In genomic region chr7:87148332-87148955, GRCh38 we compare ENCODE assay signal across 8 cellular contexts. TPM values are rescaled to one million over a fixed set of nuclear protein-coding genes. Genes with fewer than 3 reads are reported as not detected.
DNase-seq lines count a peak whose midpoint lies in the region; ATAC-seq and TF ChIP-seq lines count a peak whose summit lies in the region.

No MANE protein-coding gene starts in this region.

- intact Hi-C loops in left ventricle myocardium inferior (cut with micrococcal nuclease) (loop anchor here (5.0 kb wide), 1 partner anchor 211 kb away; no protein-coding TSS in a partner anchor), Right ventricle myocardium inferior (cut with DNase I) (loop anchor here (2.0 kb wide), 1 partner anchor 210 kb away; no protein-coding TSS in a partner anchor), thyroid gland (cut with DNase I) (loop anchor here (5.0 kb wide), 1 partner anchor 211 kb away; no protein-coding TSS in a partner anchor)

- H3K27ac ChIP-seq in left ventricle myocardium inferior (replicated peaks) (no peak overlapping the region), thyroid gland (peak overlapping the region in 1 of 3 donors; percentile 58)

- ATAC-seq in Right ventricle myocardium inferior = no peak
- no peak for ATAC-seq in GM21367 (IDR thresholded peaks at IDR 0.05; ENCODE audit: unreplicated experiment)

- DNase-seq in left ventricle myocardium inferior (no peak), Right ventricle myocardium inferior (ENCODE audit: missing footprints) (no peak), NCI-H446 treated with DMSO at 0.1 percent for 48 hours (lab: John Stamatoyannopoulos, UW) (peak; percentile 31), epithelial cell of proximal tubule (ENCODE audit: low read depth) (no peak), thyroid gland (no peak), SKM-1 (lab: John Stamatoyannopoulos, UW; ENCODE audit: unreplicated experiment) (no peak)
- DNase-seq in effector CD8-positive, alpha-beta T cell (lab: John Stamatoyannopoulos, UW) = no peak

- H3K27me3 ChIP-seq in left ventricle myocardium inferior (ENCODE audit: low read depth) (no peaks in the 10 kb centered on the region), thyroid gland (no peaks in the 10 kb centered on the region)

- no peaks in the 10 kb centered on the region for H3K36me3 ChIP-seq in left ventricle myocardium inferior
- H3K36me3 ChIP-seq in thyroid gland = no peaks in the 10 kb centered on the region

- 18% methylated on average over 1 of the region's 1 CpG for WGBS in thyroid gland, 2 donors

- TF ChIP-seq CTCF in left ventricle myocardium inferior (IDR thresholded peaks at IDR 0.05; ENCODE audit: borderline replicate concordance) (peak; percentile 75), epithelial cell of proximal tubule (conservative IDR thresholded peaks at IDR 0.05; ENCODE audit: low read depth, low read length) (peak; percentile 70), thyroid gland (IDR thresholded peaks at IDR 0.05) (peak; percentile 22 to 89 (median 52))

- no peak for TF ChIP-seq POLR2A in thyroid gland (IDR thresholded peaks at IDR 0.05)

- no peak overlapping the region for H3K4me3 ChIP-seq in left ventricle myocardium inferior
- H3K4me3 ChIP-seq in epithelial cell of proximal tubule (ENCODE audit: low read depth, low read length) = no peak overlapping the region
- H3K4me3 ChIP-seq in thyroid gland (replicated peaks in 1 of 3) = no peak overlapping the region

- H3K9me3 ChIP-seq in left ventricle myocardium inferior (replicated peaks) = no peaks in the 10 kb centered on the region
- no peaks in the 10 kb centered on the region for H3K9me3 ChIP-seq in thyroid gland

- H3K4me1 ChIP-seq in left ventricle myocardium inferior (peaks cover 29% of the 10 kb centered on the region), thyroid gland (peaks cover 4 to 13% of the 10 kb centered on the region in 2 donors)

RNA-seq across cellular contexts. Expression of gene DMTF1, which starts 3.8 kb away (rescaled TPM):
- total RNA-seq in left ventricle myocardium inferior = 19.4 TPM
- 22.1 TPM for total RNA-seq in Right ventricle myocardium inferior
- 27.3 and 70.9 TPM in 2 replicates for total RNA-seq in epithelial cell of proximal tubule
- total RNA-seq in thyroid gland = 100 to 1,000 TPM; 125 to 174 (median 146) TPM
